ENCODE assay signal across 8 cellular contexts in genomic region chr10:14742815-14743214, GRCh38. TPM values are rescaled to one million over a fixed set of nuclear protein-coding genes. Genes with fewer than 3 reads are reported as not detected.
DNase-seq lines count a peak whose midpoint lies in the region; ATAC-seq, FAIRE-seq and TF ChIP-seq lines count a peak whose summit lies in the region.

No MANE protein-coding gene starts in this region.

- TF ChIP-seq CTCF in GM10266 (IDR thresholded peaks at IDR 0.05; ENCODE audit: control insufficient read depth, insufficient read depth, low read depth, missing control alignments) (no peak), WTC11 (IDR thresholded peaks at IDR 0.05) (no peak)

- peaks cover 3% of the 10 kb centered on the region for H3K27me3 Mint-ChIP-seq in WTC11 (ENCODE audit: low read depth)

- no peak overlapping the region for H3K4me3 Mint-ChIP-seq in WTC11

- POLR2A ChIA-PET in WTC11 (lab: Charles Lee) = no interaction called here

- peak; percentile 14 for FAIRE-seq in colon (lab: Jason Lieb, UNC)

- CTCF ChIA-PET in WTC11 (lab: Charles Lee) = no interaction called here

- DNase-seq in GM10266 (ENCODE audit: extremely low spot score) (peak; percentile 35), NCI-H774 (lab: John Stamatoyannopoulos, UW) (no peak), WTC11 (ENCODE audit: low spot score) (no peak), ACHN (no peak)
- no peak for DNase-seq in effector CD4-positive, alpha-beta T cell

- peaks cover 15% of the 10 kb centered on the region for H3K9me3 Mint-ChIP-seq in WTC11

- in situ Hi-C loops in ACHN (cut with HindIII; ENCODE audit: low pct_ligation_motif_present, low pct_unique_long_range_greater_than_20kb, low sequenced_read_pairs) = no loop called here

- H3K36me3 Mint-ChIP-seq in WTC11 = no peaks in the 10 kb centered on the region

- ATAC-seq in GM19467 (IDR thresholded peaks at IDR 0.05; ENCODE audit: unreplicated experiment) (peak; percentile 69), HG03457 (IDR thresholded peaks at IDR 0.05; ENCODE audit: unreplicated experiment) (peak; percentile 85), WTC11 (no peak)

- no peaks in the 10 kb centered on the region for H3K4me1 Mint-ChIP-seq in WTC11

- no peak overlapping the region for H3K27ac Mint-ChIP-seq in WTC11

TF ChIP-seq in WTC11, 78 proteins besides CTCF, POLR2A, EP300 and RAD21:
- no peak for TF ChIP-seq RELA (CRISPR knock-in tag; IDR thresholded peaks at IDR 0.05; ENCODE audit: borderline replicate concordance)
- no peak for TF ChIP-seq SMAD3 (CRISPR knock-in tag; IDR thresholded peaks at IDR 0.05; ENCODE audit: borderline replicate concordance)
TF ChIP-seq in WTC11: peak in this region for 0.

RNA-seq across cellular contexts. Expression of gene FAM107B, which starts 31.9 kb away (rescaled TPM):
- 15.6 to 22.4 TPM (median 18.3 TPM) in 3 replicates for total RNA-seq in WTC11 (2021)
